ENCODE assay signal across 1 cellular context in the genomic region with DNA sequence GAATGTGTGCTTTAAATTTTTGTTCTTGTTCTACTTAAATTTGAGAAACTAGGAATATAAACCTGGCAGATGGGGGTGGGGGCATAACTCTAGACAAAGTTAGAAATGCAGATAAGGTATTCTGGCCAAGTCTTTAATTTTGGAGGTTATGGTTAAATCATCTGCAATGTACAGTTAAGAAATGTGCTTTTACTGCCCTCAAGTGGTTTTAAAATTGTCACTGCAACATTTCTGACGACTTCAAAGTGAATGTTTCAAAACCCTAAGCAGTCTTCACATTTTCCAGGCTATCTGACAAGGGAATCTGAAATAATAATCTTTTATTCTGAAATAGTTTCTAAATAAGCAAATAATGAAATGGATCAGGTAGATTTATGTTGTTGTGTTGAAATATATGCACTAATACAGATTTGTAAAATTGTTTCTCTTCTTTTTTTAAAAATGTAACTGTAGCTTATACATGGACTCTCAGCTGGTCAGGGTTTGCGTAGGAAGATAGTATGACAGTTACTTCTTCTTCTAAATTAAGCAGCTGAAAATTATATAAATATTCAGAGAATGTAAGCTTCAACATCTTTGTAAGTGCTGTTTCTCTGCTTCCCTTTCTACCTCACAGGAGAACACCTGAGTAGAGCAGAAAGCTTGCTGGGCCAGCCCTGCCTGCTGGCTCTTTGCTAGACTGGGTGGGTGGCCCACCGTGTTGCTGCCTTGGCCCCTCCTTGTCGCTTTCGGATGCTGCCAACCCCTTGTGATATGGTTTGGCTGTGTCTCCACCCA.
TF ChIP-seq lines count a peak whose summit lies in the region.

No MANE protein-coding gene starts in this region.

TF ChIP-seq in GM12878, 131 proteins besides CTCF, POLR2A, EP300 and RAD21:
- TF ChIP-seq SUPT20H (IDR thresholded peaks at IDR 0.05; ENCODE audit: borderline replicate concordance, control insufficient read depth, low read depth, low read length) (no peak), ZZZ3 (IDR thresholded peaks at IDR 0.05; ENCODE audit: control insufficient read depth, insufficient read length, low read depth) (no peak), SMC3 (IDR thresholded peaks at IDR 0.05; ENCODE audit: borderline replicate concordance, low read length) (peak; percentile 56; the same call in 1 of the 2 replicates), YY1 (IDR thresholded peaks at IDR 0.05; ENCODE audit: low read depth, low read length) (no peak), HCFC1 (IDR thresholded peaks at IDR 0.05; ENCODE audit: low read length) (no peak)
- TF ChIP-seq, protein P1, sequence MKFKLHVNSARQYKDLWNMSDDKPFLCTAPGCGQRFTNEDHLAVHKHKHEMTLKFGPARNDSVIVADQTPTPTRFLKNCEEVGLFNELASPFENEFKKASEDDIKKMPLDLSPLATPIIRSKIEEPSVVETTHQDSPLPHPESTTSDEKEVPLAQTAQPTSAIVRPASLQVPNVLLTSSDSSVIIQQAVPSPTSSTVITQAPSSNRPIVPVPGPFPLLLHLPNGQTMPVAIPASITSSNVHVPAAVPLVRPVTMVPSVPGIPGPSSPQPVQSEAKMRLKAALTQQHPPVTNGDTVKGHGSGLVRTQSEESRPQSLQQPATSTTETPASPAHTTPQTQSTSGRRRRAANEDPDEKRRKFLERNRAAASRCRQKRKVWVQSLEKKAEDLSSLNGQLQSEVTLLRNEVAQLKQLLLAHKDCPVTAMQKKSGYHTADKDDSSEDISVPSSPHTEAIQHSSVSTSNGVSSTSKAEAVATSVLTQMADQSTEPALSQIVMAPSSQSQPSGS (IDR thresholded peaks at IDR 0.05; ENCODE audit: low read length) = 0 out of 2 replicates have a peak, but pooled peaks have one; percentile 30
- TF ChIP-seq, protein P2, sequence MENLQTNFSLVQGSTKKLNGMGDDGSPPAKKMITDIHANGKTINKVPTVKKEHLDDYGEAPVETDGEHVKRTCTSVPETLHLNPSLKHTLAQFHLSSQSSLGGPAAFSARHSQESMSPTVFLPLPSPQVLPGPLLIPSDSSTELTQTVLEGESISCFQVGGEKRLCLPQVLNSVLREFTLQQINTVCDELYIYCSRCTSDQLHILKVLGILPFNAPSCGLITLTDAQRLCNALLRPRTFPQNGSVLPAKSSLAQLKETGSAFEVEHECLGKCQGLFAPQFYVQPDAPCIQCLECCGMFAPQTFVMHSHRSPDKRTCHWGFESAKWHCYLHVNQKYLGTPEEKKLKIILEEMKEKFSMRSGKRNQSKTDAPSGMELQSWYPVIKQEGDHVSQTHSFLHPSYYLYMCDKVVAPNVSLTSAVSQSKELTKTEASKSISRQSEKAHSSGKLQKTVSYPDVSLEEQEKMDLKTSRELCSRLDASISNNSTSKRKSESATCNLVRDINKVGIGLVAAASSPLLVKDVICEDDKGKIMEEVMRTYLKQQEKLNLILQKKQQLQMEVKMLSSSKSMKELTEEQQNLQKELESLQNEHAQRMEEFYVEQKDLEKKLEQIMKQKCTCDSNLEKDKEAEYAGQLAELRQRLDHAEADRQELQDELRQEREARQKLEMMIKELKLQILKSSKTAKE (IDR thresholded peaks at IDR 0.05; ENCODE audit: low read depth, poor library complexity, severe bottlenecking) = peak; percentile 43
TF ChIP-seq in GM12878: peak in this region for 3.
